In the genomic region with DNA sequence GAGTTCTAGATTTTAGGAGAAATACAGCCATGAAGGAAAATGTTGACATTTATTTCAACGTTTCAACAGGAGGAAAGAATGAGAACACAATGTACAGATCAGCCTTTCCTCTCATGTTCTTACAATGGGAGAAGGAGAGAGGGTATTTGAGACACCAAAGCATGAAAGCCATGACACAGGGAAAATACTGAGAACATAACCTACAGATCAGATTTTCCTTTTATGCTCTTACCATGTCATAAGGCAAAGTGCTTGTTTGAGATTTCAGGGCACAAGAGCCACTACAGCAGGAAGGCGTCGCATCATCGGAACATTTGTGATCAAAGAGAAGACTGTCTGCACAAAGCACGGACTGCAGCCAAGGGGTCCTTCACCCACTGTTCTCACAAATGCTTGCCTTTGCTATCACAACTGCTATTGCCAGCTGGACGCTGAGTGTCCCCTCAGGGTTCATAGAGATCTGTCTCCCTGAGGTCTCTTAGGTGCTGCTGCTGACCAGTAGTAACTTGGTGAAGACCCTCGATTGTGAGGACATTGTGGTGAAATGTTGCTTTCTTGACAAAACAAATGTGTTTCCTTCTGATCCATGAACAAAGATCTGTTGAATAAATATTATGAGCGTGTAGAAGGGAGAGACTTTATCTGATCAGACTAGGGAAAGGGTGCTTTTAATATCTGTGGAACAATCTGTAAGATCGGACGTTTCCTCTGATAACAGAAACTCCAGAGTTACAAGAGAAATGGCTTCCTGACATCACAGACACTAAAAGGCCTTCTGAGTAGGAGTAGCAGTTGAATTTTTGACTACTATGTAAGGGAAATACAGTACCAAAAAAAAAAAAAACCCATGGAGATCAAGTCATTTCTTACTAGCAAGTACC, we compare ENCODE assay signal across 1 cellular context.
TF ChIP-seq lines count a peak whose summit lies in the region.

No MANE protein-coding gene starts in this region.

TF ChIP-seq in IMR-90, 13 proteins besides CTCF, POLR2A, EP300 and RAD21:
- TF ChIP-seq CHD1 (IDR thresholded peaks at IDR 0.05; ENCODE audit: low read depth, low read length) = no peak
- no peak for TF ChIP-seq MXI1 (IDR thresholded peaks at IDR 0.05; ENCODE audit: borderline replicate concordance, low read depth, low read length)
- TF ChIP-seq SMC3 (IDR thresholded peaks at IDR 0.05; ENCODE audit: low read depth, low read length) = no peak
- no peak for TF ChIP-seq RFX5 (IDR thresholded peaks at IDR 0.05; ENCODE audit: low read depth, low read length)
- no peak for TF ChIP-seq CEBPB (IDR thresholded peaks at IDR 0.05; ENCODE audit: low read depth, low read length)
- TF ChIP-seq, protein P1, sequence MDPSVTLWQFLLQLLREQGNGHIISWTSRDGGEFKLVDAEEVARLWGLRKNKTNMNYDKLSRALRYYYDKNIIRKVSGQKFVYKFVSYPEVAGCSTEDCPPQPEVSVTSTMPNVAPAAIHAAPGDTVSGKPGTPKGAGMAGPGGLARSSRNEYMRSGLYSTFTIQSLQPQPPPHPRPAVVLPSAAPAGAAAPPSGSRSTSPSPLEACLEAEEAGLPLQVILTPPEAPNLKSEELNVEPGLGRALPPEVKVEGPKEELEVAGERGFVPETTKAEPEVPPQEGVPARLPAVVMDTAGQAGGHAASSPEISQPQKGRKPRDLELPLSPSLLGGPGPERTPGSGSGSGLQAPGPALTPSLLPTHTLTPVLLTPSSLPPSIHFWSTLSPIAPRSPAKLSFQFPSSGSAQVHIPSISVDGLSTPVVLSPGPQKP (IDR thresholded peaks at IDR 0.05; ENCODE audit: borderline replicate concordance, low read depth, low read length) = no peak
- TF ChIP-seq BHLHE40 (IDR thresholded peaks at IDR 0.05; ENCODE audit: low read depth, low read length) = no peak
- no peak for TF ChIP-seq FOS (IDR thresholded peaks at IDR 0.05; ENCODE audit: low read depth, low read length)
- TF ChIP-seq MAFK (IDR thresholded peaks at IDR 0.05; ENCODE audit: low read depth, low read length) = no peak
- TF ChIP-seq, protein P2, sequence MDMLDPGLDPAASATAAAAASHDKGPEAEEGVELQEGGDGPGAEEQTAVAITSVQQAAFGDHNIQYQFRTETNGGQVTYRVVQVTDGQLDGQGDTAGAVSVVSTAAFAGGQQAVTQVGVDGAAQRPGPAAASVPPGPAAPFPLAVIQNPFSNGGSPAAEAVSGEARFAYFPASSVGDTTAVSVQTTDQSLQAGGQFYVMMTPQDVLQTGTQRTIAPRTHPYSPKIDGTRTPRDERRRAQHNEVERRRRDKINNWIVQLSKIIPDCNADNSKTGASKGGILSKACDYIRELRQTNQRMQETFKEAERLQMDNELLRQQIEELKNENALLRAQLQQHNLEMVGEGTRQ (IDR thresholded peaks at IDR 0.05; ENCODE audit: low read depth, low read length) = no peak
- no peak for TF ChIP-seq MAZ (IDR thresholded peaks at IDR 0.05; ENCODE audit: borderline replicate concordance, low read depth, low read length)
- no peak for TF ChIP-seq RCOR1 (IDR thresholded peaks at IDR 0.05; ENCODE audit: insufficient replicate concordance, low read length)
- TF ChIP-seq NFE2L2 (IDR thresholded peaks at IDR 0.05; ENCODE audit: low read depth, low read length) = no peak
